Comparison of ENCODE assay signal across 13 cellular contexts in the genomic region with DNA sequence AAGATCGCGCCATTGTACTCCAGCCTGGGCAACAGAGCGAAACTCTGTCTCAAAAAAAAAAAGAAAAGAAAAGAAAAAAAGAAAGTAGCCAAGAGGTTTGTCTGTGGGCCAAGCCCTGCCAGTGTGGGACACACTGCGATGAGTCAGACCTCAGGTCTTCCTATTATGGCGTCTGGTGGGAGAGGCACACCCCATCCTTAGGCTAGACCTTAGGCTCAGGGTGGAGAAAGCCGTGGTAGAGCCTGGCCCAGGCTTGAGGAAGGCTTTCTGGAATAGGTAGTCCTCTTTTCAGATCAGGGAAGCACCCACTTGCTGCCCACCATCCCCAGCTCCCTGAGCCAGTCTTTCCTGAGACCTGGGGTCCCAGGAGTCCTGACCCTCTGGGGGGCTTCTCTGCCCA. TPM values are rescaled to one million over a fixed set of nuclear protein-coding genes. Genes with fewer than 3 reads are reported as not detected.
DNase-seq lines count a peak whose midpoint lies in the region; ATAC-seq and TF ChIP-seq lines count a peak whose summit lies in the region.
"Had no signal": no experiment of that assay in that cellular context is flagged by ENCODE, and none has a peak within 500 bp of the region (broad histone marks: within the 10 kb centered on the region; RNA-seq: fewer than 3 reads in every experiment).

No MANE protein-coding gene starts in this region.

- 25% methylated on average over 2 of the region's 6 CpGs for WGBS in mammary epithelial cell (ENCODE audit: low coverage, missing lambda C conversion rate)

- CTCF ChIA-PET in RWPE1 (lab: Yijun Ruan, JAX), result no interaction called here
- CTCF ChIA-PET in mammary epithelial cell (lab: Charles Lee; ENCODE audit: low non-redundant PET), result no interaction called here

- H3K4me1 ChIP-seq in mammary epithelial cell (ENCODE audit: insufficient read depth, low read length), result peaks cover 7% of the 10 kb centered on the region

- no peak for TF ChIP-seq CTCF in RWPE1 (conservative IDR thresholded peaks at IDR 0.05; ENCODE audit: low read depth)
- no peak for TF ChIP-seq CTCF in mammary epithelial cell (conservative IDR thresholded peaks at IDR 0.05 in 1 of 2, IDR thresholded peaks at IDR 0.05 in 1 of 2; ENCODE audit: extremely low read depth in 1 of 2, insufficient read depth in 1 of 2, low read depth in 1 of 2, low read length in 2 of 2)
- TF ChIP-seq CTCF in CD14-positive monocyte (IDR thresholded peaks at IDR 0.05), result no peak

- intact Hi-C loops in mammary epithelial cell (cut with micrococcal nuclease), result no loop called here
- intact Hi-C loops in CD14-positive monocyte (cut with micrococcal nuclease), result loop anchor here in 1 of 2 donors (10.0 kb wide), 1 partner anchor 79 kb away; no protein-coding TSS in a partner anchor

- peak overlapping the region; percentile 66 for H3K27ac ChIP-seq in RWPE1
- no peak overlapping the region for H3K27ac ChIP-seq in mammary epithelial cell (ENCODE audit: insufficient read depth, low read depth, low read length)
- H3K27ac ChIP-seq in skin epidermis, result peak overlapping the region in 11 of 21 experiments; percentile 6 to 84 (median 49)
- H3K27ac ChIP-seq: suprapubic skin had no signal

- in situ Hi-C loops in mammary epithelial cell (cut with MboI; ENCODE audit: low sequenced_read_pairs in 2 of 2), result no loop called here

- H3K4me2 ChIP-seq in mammary epithelial cell (ENCODE audit: insufficient read depth, low read depth, low read length), result no peak overlapping the region

- no peaks in the 10 kb centered on the region for H3K79me2 ChIP-seq in mammary epithelial cell (ENCODE audit: insufficient read depth, low read length)

- no peak overlapping the region for H3K4me3 ChIP-seq in mammary epithelial cell (replicated peaks in 1 of 3; ENCODE audit: insufficient read depth in 1 of 3, low read depth in 2 of 3, low read length in 3 of 3)
- no peak overlapping the region for H3K4me3 ChIP-seq in skin epidermis
- H3K4me3 ChIP-seq: suprapubic skin had no signal

- no peak for DNase-seq in activated T-cell treated with anti-CD3 and anti-CD28 coated beads, Interleukin-2, amount 50 U/mL, for 24 hours
- DNase-seq in activated T-cell treated with anti-CD3 and anti-CD28 coated beads, Interleukin-2, amount 50 U/mL, for 1 hour, result no peak
- DNase-seq in RWPE1 (ENCODE audit: low spot score) (peak; percentile 16), mammary epithelial cell (peak; percentile 49), CD14-positive monocyte (ENCODE audit: low spot score) (no peak)
- no peak for DNase-seq in stimulated activated CD4-positive, alpha-beta T cell treated with anti-CD3 and anti-CD28 coated beads, Interleukin-4, amount 100 ng/mL, for 4 hours
- DNase-seq: mesendoderm, NCI-H748 treated with DMSO at 0.1 percent for 48 hours, occipital lobe, T1000 had no signal

- peaks cover 82% of the 10 kb centered on the region for H3K4me1 Mint-ChIP-seq in activated T-cell treated with anti-CD3 and anti-CD28 coated beads, Interleukin-2, amount 50 U/mL, for 24 hours (ENCODE audit: low read depth)
- peaks cover 19% of the 10 kb centered on the region for H3K4me1 Mint-ChIP-seq in CD14-positive monocyte

- H3K9ac ChIP-seq in mammary epithelial cell (ENCODE audit: insufficient read depth, low read length), result no peak overlapping the region

- H3K27me3 Mint-ChIP-seq in activated T-cell treated with anti-CD3 and anti-CD28 coated beads, Interleukin-2, amount 50 U/mL, for 24 hours, result no peaks in the 10 kb centered on the region
- H3K27me3 Mint-ChIP-seq in CD14-positive monocyte (ENCODE audit: low read depth in 3 of 3), result no peaks in the 10 kb centered on the region

- H4K20me1 ChIP-seq in mammary epithelial cell (ENCODE audit: insufficient read depth, low read length), result no peaks in the 10 kb centered on the region

- H3K27me3 ChIP-seq in mammary epithelial cell (ENCODE audit: insufficient read depth, low read length), result no peaks in the 10 kb centered on the region
- H3K27me3 ChIP-seq: suprapubic skin had no signal

- no peak for ATAC-seq in GM18907 (IDR thresholded peaks at IDR 0.05; ENCODE audit: unreplicated experiment)

- peaks cover 98% of the 10 kb centered on the region for H3K36me3 Mint-ChIP-seq in activated T-cell treated with anti-CD3 and anti-CD28 coated beads, Interleukin-2, amount 50 U/mL, for 24 hours (ENCODE audit: low read depth)
- peaks cover 25 to 43% of the 10 kb centered on the region in 2 donors for H3K36me3 Mint-ChIP-seq in CD14-positive monocyte

- H2AFZ ChIP-seq in mammary epithelial cell (ENCODE audit: low read depth, low read length), result no peak overlapping the region

- dilution Hi-C loops in mammary epithelial cell (cut with HindIII; ENCODE audit: low sequenced_read_pairs), result no loop called here

- H3K27ac Mint-ChIP-seq in activated T-cell treated with anti-CD3 and anti-CD28 coated beads, Interleukin-2, amount 50 U/mL, for 24 hours, result peak overlapping the region; percentile 97
- peak overlapping the region in 2 of 7 donors; percentile 15 to 41 for H3K27ac Mint-ChIP-seq in CD14-positive monocyte

- BruUV-seq in mammary epithelial cell (replicated peaks; lab: Mats Ljungman, UMichigan), result no TSS peak

- no peaks in the 10 kb centered on the region for H3K36me3 ChIP-seq in mammary epithelial cell (ENCODE audit: insufficient read depth, low read length)

- H3K9me3 ChIP-seq in mammary epithelial cell (replicated peaks; ENCODE audit: insufficient read depth, low read length), result no peaks in the 10 kb centered on the region
- H3K9me3 ChIP-seq: suprapubic skin had no signal

- no peak overlapping the region for H3K4me3 Mint-ChIP-seq in activated T-cell treated with anti-CD3 and anti-CD28 coated beads, Interleukin-2, amount 50 U/mL, for 24 hours
- no peak overlapping the region for H3K4me3 Mint-ChIP-seq in CD14-positive monocyte

- POLR2A ChIA-PET in RWPE1 (lab: Yijun Ruan, JAX; ENCODE audit: low non-redundant PET), result no interaction called here

- no peaks in the 10 kb centered on the region for H3K9me3 Mint-ChIP-seq in activated T-cell treated with anti-CD3 and anti-CD28 coated beads, Interleukin-2, amount 50 U/mL, for 24 hours
- H3K9me3 Mint-ChIP-seq in CD14-positive monocyte, result no peaks in the 10 kb centered on the region

RNA-seq across cellular contexts. Expression of gene HEMK1, which starts 6.0 kb away (rescaled TPM):
- total RNA-seq in mammary epithelial cell, result 10 to 100 TPM; 14.2 to 23.1 TPM
- 15.4 TPM for polyA plus RNA-seq in mammary epithelial cell
- polyA minus RNA-seq in mammary epithelial cell, result 8.5 TPM
- polyA plus RNA-seq in CD14-positive monocyte, result 10 to 100 TPM; 12.1 to 14.0 TPM

RNA-seq across cellular contexts. Expression of gene C3orf18, which starts 7.8 kb away (rescaled TPM):
- total RNA-seq in mammary epithelial cell, result 1 to 10 TPM in 1 of 2 donors, under 1 TPM in 1; 0.80 to 6.5 TPM
- polyA plus RNA-seq in mammary epithelial cell (2.1 TPM), CD14-positive monocyte (under 1 TPM; 0.18 to 0.76 TPM)
- not detected for polyA minus RNA-seq in mammary epithelial cell

RNA-seq across cellular contexts. Expression of gene CISH, which starts 36.2 kb away (rescaled TPM):
- total RNA-seq in mammary epithelial cell, result 1 to 10 TPM; 1.8 to 2.8 TPM
- polyA plus RNA-seq in mammary epithelial cell (3.6 TPM), CD14-positive monocyte (1 to 10 TPM; 2.9 to 6.2 TPM)
- 8.8 TPM for polyA minus RNA-seq in mammary epithelial cell

RNA-seq across cellular contexts. Expression of gene MAPKAPK3, which starts 41.6 kb away (rescaled TPM):
- total RNA-seq in mammary epithelial cell, result 100 to 1,000 TPM in 1 of 2 donors, 10 to 100 TPM in 1; 94.9 to 138 TPM
- polyA plus RNA-seq in mammary epithelial cell (259 TPM), CD14-positive monocyte (100 to 1,000 TPM; 173 to 252 TPM)
- polyA minus RNA-seq in mammary epithelial cell, result 258 TPM

Comparison
In these comparisons a context has a peak if more than half of its experiments do, and no peak if none do; other contexts are left out.
1. DNase-seq: peak in RWPE1 (single experiment) and mammary epithelial cell (single experiment); none in activated T-cell treated with anti-CD3 and anti-CD28 coated beads, Interleukin-2, amount 50 U/mL, for 24 hours (single experiment), activated T-cell treated with anti-CD3 and anti-CD28 coated beads, Interleukin-2, amount 50 U/mL, for 1 hour (single experiment), stimulated activated CD4-positive, alpha-beta T cell treated with anti-CD3 and anti-CD28 coated beads, Interleukin-4, amount 100 ng/mL, for 4 hours (0 of 2) and CD14-positive monocyte (single experiment).